In the genomic region with DNA sequence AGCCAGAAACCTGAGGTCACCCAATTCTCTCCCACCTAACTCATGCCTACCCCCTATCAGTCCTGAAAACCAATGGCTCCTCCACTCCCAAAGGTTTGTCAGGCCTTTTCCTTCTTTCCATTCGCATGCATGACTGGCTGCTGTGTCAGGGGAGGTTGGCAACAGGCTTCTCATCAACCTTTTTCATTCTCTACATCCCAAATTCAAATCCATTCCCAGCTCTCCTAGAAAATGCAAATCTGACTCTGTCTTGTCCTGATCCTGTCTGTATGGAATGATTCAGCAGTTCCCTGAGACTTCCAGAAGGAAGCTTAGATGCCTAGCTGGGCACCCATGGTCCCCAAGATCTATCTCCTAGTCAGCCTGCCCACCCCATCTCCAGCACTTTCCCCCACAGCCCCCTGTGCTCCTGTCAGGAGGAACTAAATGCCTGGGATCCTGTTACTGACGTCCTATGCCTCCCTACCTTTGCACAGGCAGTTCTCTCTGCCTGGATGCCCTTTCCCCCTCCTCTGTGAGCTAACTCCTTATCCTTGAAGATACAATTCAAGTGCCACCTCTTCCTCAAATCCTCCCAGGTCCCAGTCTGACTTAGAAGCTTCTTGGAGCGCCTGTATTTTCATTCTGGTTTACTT, we compare ENCODE assay signal across 15 cellular contexts. TPM values are rescaled to one million over a fixed set of nuclear protein-coding genes. Genes with fewer than 3 reads are reported as not detected.
DNase-seq lines count a peak whose midpoint lies in the region; ATAC-seq, FAIRE-seq and TF ChIP-seq lines count a peak whose summit lies in the region.
"Had no signal": no experiment of that assay in that cellular context is flagged by ENCODE, and none has a peak within 500 bp of the region (broad histone marks: within the 10 kb centered on the region; RNA-seq: fewer than 3 reads in every experiment).

No MANE protein-coding gene starts in this region.

- H3K36me3 ChIP-seq in HEK293 (ENCODE audit: control insufficient read depth in 2 of 2, insufficient read depth in 1 of 2, low read length in 2 of 2) (no peaks in the 10 kb centered on the region), lower lobe of right lung (no peaks in the 10 kb centered on the region), spleen (no peaks in the 10 kb centered on the region)

- H3K4me3 ChIP-seq in HEK293 (ENCODE audit: low read depth, low read length) (no peak overlapping the region), lower lobe of right lung (no peak overlapping the region), spleen (no peak overlapping the region)

- peaks cover 4% of the 10 kb centered on the region for H3K9me3 Mint-ChIP-seq in chondrocyte (ENCODE audit: low read depth)

- TF ChIP-seq POLR2A in spleen (IDR thresholded peaks at IDR 0.05), result no peak

- H3K27ac Mint-ChIP-seq in chondrocyte (ENCODE audit: unreplicated experiment), result peak overlapping the region; percentile 10

- H3K27ac ChIP-seq in HEK293 (ENCODE audit: extremely low read depth, low read depth, low read length) (no peak overlapping the region), lower lobe of right lung (peak overlapping the region; percentile 73), spleen (peak overlapping the region in 1 of 8 donors; percentile 68)

- ATAC-seq in lower lobe of right lung (no peak), left lobe of liver (no peak)

- DNase-seq in chondrocyte (ENCODE audit: low spot score), result no peak
- DNase-seq in lower lobe of right lung, result no peak
- DNase-seq in spleen, result peak; percentile 14
- no peak for DNase-seq in iPS-NIHi11 (ENCODE audit: low spot score)
- DNase-seq in D721Med (ENCODE audit: insufficient read length, low spot score), result no peak
- no peak for DNase-seq in NCI-H187 treated with DMSO at 0.1 percent for 48 hours (lab: John Stamatoyannopoulos, UW)
- no peak for DNase-seq in left lobe of liver (ENCODE audit: low spot score)
- DNase-seq: activated effector memory CD4-positive, alpha-beta T cell treated with Interleukin-2 at 50 U/mL for 16 hours; DMS79 treated with DMSO at 0.1 percent for 48 hours; mammary epithelial cell; NCI-H1930; stimulated activated CD4-positive, alpha-beta T cell treated with anti-CD3 and anti-CD28 coated beads, Interleukin-1b, Interleukin-23, amount 100 ng/mL, for 48 hours; stimulated activated CD8-positive, alpha-beta memory T cell treated with anti-CD3 and anti-CD28 coated beads, Interleukin-4, amount 100 ng/mL, for 48 hours had no signal

- intact Hi-C loops in lower lobe of right lung (cut with DNase I) (no loop called here), spleen (cut with DNase I; ENCODE audit: low total_unique reads) (no loop called here)

- H3K4me1 ChIP-seq in HEK293 (ENCODE audit: control insufficient read depth, insufficient read depth, low read length) (no peaks in the 10 kb centered on the region), lower lobe of right lung (peaks cover 38% of the 10 kb centered on the region), spleen (peaks cover 18 to 73% (median 47%) of the 10 kb centered on the region in 6 donors)

- H3K27me3 ChIP-seq in lower lobe of right lung (ENCODE audit: low read depth), result no peaks in the 10 kb centered on the region
- peaks cover 0 to 20% (median 5%) of the 10 kb centered on the region in 7 donors for H3K27me3 ChIP-seq in spleen (replicated peaks in 1 of 7)

- no peak for TF ChIP-seq CTCF in HEK293 (tag by site-specific recombination; IDR thresholded peaks at IDR 0.05)
- TF ChIP-seq CTCF in chondrocyte (IDR thresholded peaks at IDR 0.05), result no peak
- TF ChIP-seq CTCF in lower lobe of right lung (IDR thresholded peaks at IDR 0.05), result no peak
- no peak for TF ChIP-seq CTCF in spleen (IDR thresholded peaks at IDR 0.05 in 8 of 11, conservative IDR thresholded peaks at IDR 0.05 in 3 of 11)
- no peak for TF ChIP-seq CTCF in D721Med (IDR thresholded peaks at IDR 0.05; ENCODE audit: insufficient read depth, missing control alignments)

- no peaks in the 10 kb centered on the region for H3K36me3 Mint-ChIP-seq in chondrocyte (ENCODE audit: low read depth)

- CTCF ChIA-PET in HEK293 (lab: Yijun Ruan, JAX), result interaction anchor here (1.2 kb wide), 1 partner anchor 19 kb away, joined by 5 read pairs; no protein-coding TSS in a partner anchor

- peaks cover 34% of the 10 kb centered on the region for H3K4me1 Mint-ChIP-seq in chondrocyte (ENCODE audit: low read depth)

- 84 to 92% (median 86%) methylated on average over 3 of the region's 3 CpGs for WGBS in spleen, 5 donors

- POLR2A ChIA-PET in HEK293 (lab: Yijun Ruan, JAX), result interaction anchor here (1.9 kb wide), 1 partner anchor 45 kb away, joined by 7 read pairs; no protein-coding TSS in a partner anchor

- H3K27me3 Mint-ChIP-seq in chondrocyte (ENCODE audit: low read depth), result no peaks in the 10 kb centered on the region

- FAIRE-seq in D721Med (lab: Jason Lieb, UNC), result no peak
- FAIRE-seq: endometrium had no signal

- H3K4me3 Mint-ChIP-seq in chondrocyte (ENCODE audit: unreplicated experiment), result no peak overlapping the region

- H3K9me3 ChIP-seq in HEK293 (ENCODE audit: control insufficient read depth, insufficient read depth, low read depth, low read length) (no peaks in the 10 kb centered on the region), lower lobe of right lung (no peaks in the 10 kb centered on the region), spleen (no peaks in the 10 kb centered on the region)

TF ChIP-seq in HEK293, 187 proteins besides CTCF, POLR2A, EP300 and RAD21:
- TF ChIP-seq, protein P1, sequence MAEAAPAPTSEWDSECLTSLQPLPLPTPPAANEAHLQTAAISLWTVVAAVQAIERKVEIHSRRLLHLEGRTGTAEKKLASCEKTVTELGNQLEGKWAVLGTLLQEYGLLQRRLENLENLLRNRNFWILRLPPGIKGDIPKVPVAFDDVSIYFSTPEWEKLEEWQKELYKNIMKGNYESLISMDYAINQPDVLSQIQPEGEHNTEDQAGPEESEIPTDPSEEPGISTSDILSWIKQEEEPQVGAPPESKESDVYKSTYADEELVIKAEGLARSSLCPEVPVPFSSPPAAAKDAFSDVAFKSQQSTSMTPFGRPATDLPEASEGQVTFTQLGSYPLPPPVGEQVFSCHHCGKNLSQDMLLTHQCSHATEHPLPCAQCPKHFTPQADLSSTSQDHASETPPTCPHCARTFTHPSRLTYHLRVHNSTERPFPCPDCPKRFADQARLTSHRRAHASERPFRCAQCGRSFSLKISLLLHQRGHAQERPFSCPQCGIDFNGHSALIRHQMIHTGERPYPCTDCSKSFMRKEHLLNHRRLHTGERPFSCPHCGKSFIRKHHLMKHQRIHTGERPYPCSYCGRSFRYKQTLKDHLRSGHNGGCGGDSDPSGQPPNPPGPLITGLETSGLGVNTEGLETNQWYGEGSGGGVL (tag by site-specific recombination; IDR thresholded peaks at IDR 0.05), result no peak
- peak; percentile 29; the same call in 1 of the 2 replicates for TF ChIP-seq ZNF223 (tag by site-specific recombination; IDR thresholded peaks at IDR 0.05)

RNA-seq across cellular contexts. Expression of a gene that starts 5.1 kb away (rescaled TPM):
- 113 to 124 TPM (median 123 TPM) in 3 replicates for total RNA-seq in chondrocyte
- total RNA-seq in lower lobe of right lung, result 220 TPM
- 100 to 1,000 TPM; 140 to 203 (median 181) TPM for total RNA-seq in spleen
- polyA plus RNA-seq in spleen, result 10 to 100 TPM; 22.2 to 43.5 (median 23.8) TPM
- 86.3 TPM for total RNA-seq in left lobe of liver

RNA-seq across cellular contexts. Expression of a gene that starts 33.1 kb away (rescaled TPM):
- 4.8 to 6.0 TPM (median 5.6 TPM) in 3 replicates for total RNA-seq in chondrocyte
- 10.8 TPM for total RNA-seq in lower lobe of right lung
- 10 to 100 TPM in 1 of 7 donors, 1 to 10 TPM in 6; 4.8 to 18.6 (median 7.3) TPM for total RNA-seq in spleen
- 1 to 10 TPM; 2.0 to 3.2 (median 2.8) TPM for polyA plus RNA-seq in spleen
- total RNA-seq in left lobe of liver, result 5.1 TPM
